Comparison of ENCODE assay signal across 18 cellular contexts in genomic region chr6:143613749-143614148, GRCh38.
DNase-seq lines count a peak whose midpoint lies in the region; ATAC-seq, FAIRE-seq and TF ChIP-seq lines count a peak whose summit lies in the region.
"Had no signal": no experiment of that assay in that cellular context is flagged by ENCODE, and none has a peak within 500 bp of the region (broad histone marks: within the 10 kb centered on the region; RNA-seq: fewer than 3 reads in every experiment).

No MANE protein-coding gene starts in this region.

- H3K27me3 Mint-ChIP-seq in CD14-positive monocyte (ENCODE audit: low read depth in 3 of 3) (no peaks in the 10 kb centered on the region), nephron progenitor cell (ENCODE audit: low read depth, poor library complexity) (peaks cover 7% of the 10 kb centered on the region)
- H3K27me3 Mint-ChIP-seq: CD4-positive, alpha-beta memory T cell had no signal

- H3K4me3 Mint-ChIP-seq in CD14-positive monocyte: peak overlapping the region; percentile 68 to 81
- no peak overlapping the region for H3K4me3 Mint-ChIP-seq in nephron progenitor cell

- TF ChIP-seq CTCF in CD14-positive monocyte (IDR thresholded peaks at IDR 0.05) (no peak), ascending aorta (IDR thresholded peaks at IDR 0.05) (no peak), neutrophil (IDR thresholded peaks at IDR 0.05) (no peak), upper lobe of right lung (IDR thresholded peaks at IDR 0.05) (no peak), nephron progenitor cell (IDR thresholded peaks at IDR 0.05) (no peak)

- peak overlapping the region; percentile 6 to 77 (median 64) for H3K27ac Mint-ChIP-seq in CD14-positive monocyte
- H3K27ac Mint-ChIP-seq in nephron progenitor cell: no peak overlapping the region

- H3K36me3 ChIP-seq in ascending aorta (no peaks in the 10 kb centered on the region), neutrophil (no peaks in the 10 kb centered on the region), upper lobe of right lung (no peaks in the 10 kb centered on the region)

- H3K9me3 Mint-ChIP-seq in CD14-positive monocyte: peaks cover 0 to 5% (median 0%) of the 10 kb centered on the region in 7 donors
- peaks cover 4% of the 10 kb centered on the region for H3K9me3 Mint-ChIP-seq in nephron progenitor cell

- no peak for FAIRE-seq in RCC 7860 (lab: Jason Lieb, UNC)
- FAIRE-seq: A549, D721Med, GM12892, H1, HepG2, HTR-8/SVneo had no signal

- H3K4me3 ChIP-seq in ascending aorta (peak overlapping the region; percentile 4 to 49), neutrophil (ENCODE audit: low read depth in 1 of 2, low read length in 1 of 2) (peak overlapping the region in 1 of 2 experiments; percentile 54), upper lobe of right lung (peak overlapping the region; percentile 28)
- H3K4me3 ChIP-seq: A549 had no signal

- H3K36me3 Mint-ChIP-seq in CD14-positive monocyte (peaks cover 0 to 5% of the 10 kb centered on the region in 2 donors), nephron progenitor cell (ENCODE audit: low read depth) (no peaks in the 10 kb centered on the region)

- H3K4me1 Mint-ChIP-seq in CD14-positive monocyte: peaks cover 16% of the 10 kb centered on the region
- peaks cover 26% of the 10 kb centered on the region for H3K4me1 Mint-ChIP-seq in nephron progenitor cell

- H3K27ac ChIP-seq in ascending aorta (no peak overlapping the region), neutrophil (peak overlapping the region; percentile 74), upper lobe of right lung (no peak overlapping the region)
- H3K27ac ChIP-seq: A549 had no signal

- DNase-seq in CD14-positive monocyte (ENCODE audit: low spot score): no peak
- no peak for DNase-seq in ascending aorta (ENCODE audit: low spot score in 2 of 2)
- no peak for DNase-seq in upper lobe of right lung
- DNase-seq in nephron progenitor cell: no peak
- no peak for DNase-seq in hypothalamus (lab: John Stamatoyannopoulos, UW)
- no peak for DNase-seq in RCC 7860 (ENCODE audit: low spot score)
- DNase-seq: CD4-positive, alpha-beta memory T cell; DMS153; DND-41; GDM1; HCEC 1CT had no signal

- intact Hi-C loops in CD14-positive monocyte (cut with micrococcal nuclease) (no loop called here), ascending aorta (cut with DNase I) (no loop called here), upper lobe of right lung (cut with DNase I) (no loop called here)

- no peak for ATAC-seq in upper lobe of right lung
- ATAC-seq: A549, HepG2 had no signal

- peaks cover 0 to 3% of the 10 kb centered on the region in 2 donors for H3K4me1 ChIP-seq in ascending aorta
- peaks cover 4 to 14% of the 10 kb centered on the region in 2 experiments for H3K4me1 ChIP-seq in neutrophil (ENCODE audit: control insufficient read depth in 1 of 2, insufficient read depth in 1 of 2, low read depth in 1 of 2, low read length in 1 of 2)
- H3K4me1 ChIP-seq in upper lobe of right lung: peaks cover 7% of the 10 kb centered on the region
- H3K4me1 ChIP-seq: A549 had no signal

- H3K9me3 ChIP-seq in ascending aorta: no peaks in the 10 kb centered on the region
- no peaks in the 10 kb centered on the region for H3K9me3 ChIP-seq in neutrophil
- no peaks in the 10 kb centered on the region for H3K9me3 ChIP-seq in upper lobe of right lung
- H3K9me3 ChIP-seq: A549 had no signal

- H3K27me3 ChIP-seq in ascending aorta: no peaks in the 10 kb centered on the region
- H3K27me3 ChIP-seq in neutrophil: no peaks in the 10 kb centered on the region
- no peaks in the 10 kb centered on the region for H3K27me3 ChIP-seq in upper lobe of right lung
